19 cellular contexts compared by ENCODE assay signal in genomic region chr11:76891793-76892192, GRCh38. TPM values are rescaled to one million over a fixed set of nuclear protein-coding genes. Genes with fewer than 3 reads are reported as not detected.
DNase-seq lines count a peak whose midpoint lies in the region; FAIRE-seq and TF ChIP-seq lines count a peak whose summit lies in the region.
"Had no signal": no experiment of that assay in that cellular context is flagged by ENCODE, and none has a peak within 500 bp of the region (broad histone marks: within the 10 kb centered on the region; RNA-seq: fewer than 3 reads in every experiment).

No MANE protein-coding gene starts in this region.

- H3K79me2 ChIP-seq in mammary epithelial cell (ENCODE audit: insufficient read depth, low read length), result peaks cover 80% of the 10 kb centered on the region

- peaks cover 1% of the 10 kb centered on the region for H3K36me3 ChIP-seq in mammary epithelial cell (ENCODE audit: insufficient read depth, low read length)
- H3K36me3 ChIP-seq: SJSA1 had no signal

- peak; percentile 38 for FAIRE-seq in H54 (lab: Jason Lieb, UNC)
- FAIRE-seq: GM12891 had no signal

- no peak for TF ChIP-seq CTCF in mammary epithelial cell (conservative IDR thresholded peaks at IDR 0.05 in 1 of 2, IDR thresholded peaks at IDR 0.05 in 1 of 2; ENCODE audit: extremely low read depth in 1 of 2, insufficient read depth in 1 of 2, low read depth in 1 of 2, low read length in 2 of 2)

- H4K20me1 ChIP-seq in mammary epithelial cell (ENCODE audit: insufficient read depth, low read length), result no peaks in the 10 kb centered on the region

- CTCF ChIA-PET in mammary epithelial cell (lab: Charles Lee; ENCODE audit: low non-redundant PET), result no interaction called here

- H3K9ac ChIP-seq in mammary epithelial cell (ENCODE audit: insufficient read depth, low read length), result no peak overlapping the region

- intact Hi-C loops in mammary epithelial cell (cut with micrococcal nuclease), result no loop called here

- H3K9me3 ChIP-seq in mammary epithelial cell (replicated peaks; ENCODE audit: insufficient read depth, low read length), result no peaks in the 10 kb centered on the region
- H3K9me3 ChIP-seq: Caco-2, SJSA1 had no signal

- H3K4me3 ChIP-seq in mammary epithelial cell (replicated peaks in 1 of 3; ENCODE audit: insufficient read depth in 1 of 3, low read depth in 2 of 3, low read length in 3 of 3), result no peak overlapping the region
- H3K4me3 ChIP-seq: SJSA1 had no signal

- DNase-seq in H54 (ENCODE audit: insufficient read length, low spot score) (no peak), caudate nucleus (lab: John Stamatoyannopoulos, UW) (no peak), DMS153 (lab: John Stamatoyannopoulos, UW) (no peak), mammary epithelial cell (no peak), DMS79 (lab: John Stamatoyannopoulos, UW) (no peak)
- DNase-seq in activated CD4-positive, alpha-beta T cell treated with anti-CD3 and anti-CD28 coated beads for 4 hours, result no peak
- DNase-seq: Caco-2; CD4-positive, CD25-positive, alpha-beta regulatory T cell; DMS 273 treated with DMSO at 0.1 percent for 48 hours; GOT3; Karpas-422; MV-4-11; NCI-H1694; NCI-H2081; NCI-H2171; NCI-H524 treated with DMSO at 0.1 percent for 48 hours had no signal

- 87% methylated on average over 2 of the region's 2 CpGs for WGBS in mammary epithelial cell (ENCODE audit: low coverage, missing lambda C conversion rate)

- in situ Hi-C loops in mammary epithelial cell (cut with MboI; ENCODE audit: low sequenced_read_pairs in 2 of 2), result no loop called here

- H3K4me1 ChIP-seq in mammary epithelial cell (ENCODE audit: insufficient read depth, low read length), result no peaks in the 10 kb centered on the region

- no peak for TF ChIP-seq POLR2A in H54 (IDR thresholded peaks at IDR 0.05; ENCODE audit: low read depth, low read length)

- BruUV-seq in mammary epithelial cell (replicated peaks; lab: Mats Ljungman, UMichigan), result no TSS peak

- dilution Hi-C loops in mammary epithelial cell (cut with HindIII; ENCODE audit: low sequenced_read_pairs), result loop anchor here (5.0 kb wide), 1 partner anchor 54 kb away; no protein-coding TSS in a partner anchor

- H2AFZ ChIP-seq in mammary epithelial cell (ENCODE audit: low read depth, low read length), result no peak overlapping the region

- H3K27ac ChIP-seq in caudate nucleus (ENCODE audit: low read depth, low read length) (peak overlapping the region; percentile 84), layer of hippocampus (ENCODE audit: low read depth, low read length) (peak overlapping the region; percentile 71), mammary epithelial cell (ENCODE audit: insufficient read depth, low read depth, low read length) (no peak overlapping the region)
- H3K27ac ChIP-seq: SJSA1 had no signal

- no peaks in the 10 kb centered on the region for H3K27me3 ChIP-seq in layer of hippocampus (ENCODE audit: control insufficient read depth, insufficient read depth, low read length)
- H3K27me3 ChIP-seq in mammary epithelial cell (ENCODE audit: insufficient read depth, low read length), result no peaks in the 10 kb centered on the region
- H3K27me3 ChIP-seq: SJSA1 had no signal

- H3K4me2 ChIP-seq in mammary epithelial cell (ENCODE audit: insufficient read depth, low read depth, low read length), result no peak overlapping the region

RNA-seq across cellular contexts. Expression of gene ACER3, which starts 31.1 kb away (rescaled TPM):
- total RNA-seq in mammary epithelial cell, result 10 to 100 TPM; 21.8 to 46.0 TPM
- 30.3 TPM for polyA plus RNA-seq in mammary epithelial cell
- 27.9 TPM for polyA minus RNA-seq in mammary epithelial cell
